Comparison of ENCODE assay signal across 8 cellular contexts in the genomic region with DNA sequence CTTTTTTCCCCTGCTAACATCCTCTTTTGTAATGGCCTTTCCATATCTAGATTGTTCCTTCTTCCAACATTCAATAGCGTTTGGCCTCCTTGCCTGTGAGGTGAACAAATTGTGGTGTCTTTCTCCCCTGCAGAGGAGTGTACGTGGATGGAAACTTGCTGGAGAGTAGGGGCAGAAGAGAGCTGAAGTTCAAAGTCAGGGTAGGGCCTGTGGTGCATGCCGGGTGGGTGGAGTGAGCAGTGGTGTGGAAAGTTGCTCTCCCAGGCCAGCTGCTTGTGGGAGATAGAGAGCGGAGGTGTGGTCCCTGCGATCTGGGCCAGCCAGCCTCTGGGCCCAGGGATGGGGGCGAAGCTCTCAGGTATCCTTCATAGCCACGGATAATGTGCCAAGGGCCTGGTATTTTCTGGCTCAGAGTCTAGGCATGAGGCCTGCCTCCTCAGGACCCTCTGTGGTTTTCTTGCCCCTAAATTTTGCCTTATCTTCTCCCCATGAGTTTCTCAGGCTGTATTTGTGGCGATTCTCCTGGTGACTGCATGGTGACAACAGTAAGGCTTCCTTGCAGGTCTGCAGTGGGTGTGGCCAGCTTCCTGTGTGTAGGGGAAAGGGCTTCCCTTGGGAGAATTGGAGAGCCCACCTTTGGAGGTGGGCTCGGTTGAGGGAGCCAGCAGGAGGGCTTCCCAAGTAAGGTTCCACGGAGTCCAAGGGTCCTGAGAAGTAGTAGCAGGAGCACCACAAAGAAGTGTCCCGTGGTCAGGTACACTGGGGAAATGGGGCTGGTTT. TPM values are rescaled to one million over a fixed set of nuclear protein-coding genes. Genes with fewer than 3 reads are reported as not detected.
DNase-seq lines count a peak whose midpoint lies in the region; ATAC-seq, FAIRE-seq and TF ChIP-seq lines count a peak whose summit lies in the region.

No MANE protein-coding gene starts in this region.

- H3K4me3 ChIP-seq in AG04450 (ENCODE audit: low read depth, low read length) (no peak overlapping the region), endothelial cell of umbilical vein (replicated peaks in 1 of 3; ENCODE audit: insufficient read depth in 1 of 3, low read depth in 1 of 3, low read length in 3 of 3) (no peak overlapping the region)

- TF ChIP-seq POLR2A in Raji (IDR thresholded peaks at IDR 0.05; ENCODE audit: insufficient read depth, low read depth, low read length) (0 out of 2 replicates have a peak, but pooled peaks have one; percentile 12), endothelial cell of umbilical vein (IDR thresholded peaks at IDR 0.05; ENCODE audit: low read depth, low read length) (no peak), H54 (IDR thresholded peaks at IDR 0.05; ENCODE audit: low read depth, low read length) (no peak)

- peaks cover 42% of the 10 kb centered on the region for H3K4me1 ChIP-seq in endothelial cell of umbilical vein (ENCODE audit: control insufficient read depth, extremely low read depth, insufficient read depth, low read length)

- no peak overlapping the region for H2AFZ ChIP-seq in endothelial cell of umbilical vein (ENCODE audit: low read depth, low read length)

- POLR2A ChIA-PET in AG04450 (lab: Yijun Ruan, JAX), result interaction anchor here (0.8 kb wide), 1 partner anchor 31 kb away, joined by 3 read pairs; no protein-coding TSS in a partner anchor
- POLR2A ChIA-PET in endothelial cell of umbilical vein (lab: Charles Lee), result interaction anchor here (1.8 kb wide), 1 partner anchor 189 kb away, joined by 4 read pairs; no protein-coding TSS in a partner anchor

- ATAC-seq in GM21526 (IDR thresholded peaks at IDR 0.05; ENCODE audit: low FRiP score, unreplicated experiment), result peak; percentile 48
- ATAC-seq in activated CD4-positive, CD25-positive, alpha-beta regulatory T cell treated with anti-CD3 and anti-CD28 coated beads, Interleukin-2, amount 50 U/mL, for 24 hours, result no peak

- intact Hi-C loops in endothelial cell of umbilical vein (cut with micrococcal nuclease), result loop anchor here (2.0 kb wide), 1 partner anchor 111 kb away; no protein-coding TSS in a partner anchor

- FAIRE-seq in endothelial cell of umbilical vein (lab: Jason Lieb, UNC) (no peak), H54 (lab: Jason Lieb, UNC) (no peak)

- H3K27me3 ChIP-seq in AG04450 (ENCODE audit: control insufficient read depth, insufficient read depth, low read length) (no peaks in the 10 kb centered on the region), endothelial cell of umbilical vein (ENCODE audit: control insufficient read depth in 2 of 2, insufficient read depth in 2 of 2, low read length in 2 of 2) (no peaks in the 10 kb centered on the region)

- no peak overlapping the region for H3K9ac ChIP-seq in endothelial cell of umbilical vein (replicated peaks; ENCODE audit: extremely low read depth, insufficient read depth, low read length)

- dilution Hi-C loops in endothelial cell of umbilical vein (cut with MboI; ENCODE audit: extremely low pct_ligation_motif_present, low sequenced_read_pairs), result no loop called here

- H3K36me3 ChIP-seq in endothelial cell of umbilical vein (ENCODE audit: control insufficient read depth in 2 of 2, extremely low read depth in 1 of 2, insufficient read depth in 2 of 2, low read length in 2 of 2), result peaks cover 16 to 22% of the 10 kb centered on the region in 2 experiments

- TF ChIP-seq CTCF in AG04450 (IDR thresholded peaks at IDR 0.05; ENCODE audit: low read depth, low read length) (no peak), endothelial cell of umbilical vein (IDR thresholded peaks at IDR 0.05; ENCODE audit: extremely low read depth in 1 of 2, insufficient read depth in 1 of 2, low read depth in 1 of 2, low read length in 2 of 2) (no peak)

- no peaks in the 10 kb centered on the region for H3K9me1 ChIP-seq in endothelial cell of umbilical vein (replicated peaks; ENCODE audit: control insufficient read depth, extremely low read depth, insufficient read depth, low read length)

- BruUV-seq in endothelial cell of umbilical vein (replicated peaks; lab: Mats Ljungman, UMichigan), result TSS peak; percentile 0

- H4K20me1 ChIP-seq in endothelial cell of umbilical vein (replicated peaks; ENCODE audit: control insufficient read depth, extremely low read depth, insufficient read depth, low read length), result peaks cover 2% of the 10 kb centered on the region

- CTCF ChIA-PET in AG04450 (lab: Charles Lee), result interaction anchor here (1.5 kb wide), 1 partner anchor 189 kb away, joined by 6 read pairs; no protein-coding TSS in a partner anchor
- CTCF ChIA-PET in endothelial cell of umbilical vein (lab: Charles Lee), result interaction anchor here (2.7 kb wide), 1 partner anchor 188 kb away, joined by 16 read pairs; no protein-coding TSS in a partner anchor

- H3K9me3 ChIP-seq in AG04450 (ENCODE audit: control insufficient read depth, insufficient read depth, low read length), result no peaks in the 10 kb centered on the region
- no peaks in the 10 kb centered on the region for H3K9me3 ChIP-seq in endothelial cell of umbilical vein (replicated peaks; ENCODE audit: control insufficient read depth, insufficient read depth, low read length)

- DNase-seq in AG04450 (ENCODE audit: low read depth, low spot score) (no peak), endothelial cell of umbilical vein (ENCODE audit: low read depth, low spot score) (no peak), substantia nigra (lab: John Stamatoyannopoulos, UW) (no peak), H54 (ENCODE audit: insufficient read length, low spot score) (no peak), retina (no peak)

- H3K4me2 ChIP-seq in endothelial cell of umbilical vein (ENCODE audit: insufficient read depth, low read length), result no peak overlapping the region

- H3K79me2 ChIP-seq in endothelial cell of umbilical vein (ENCODE audit: control insufficient read depth, insufficient read depth, low read length), result peaks cover 10% of the 10 kb centered on the region

- H3K27ac ChIP-seq in AG04450 (ENCODE audit: low read depth, low read length) (peak overlapping the region; percentile 33), endothelial cell of umbilical vein (ENCODE audit: insufficient read depth, low read depth, low read length) (peak overlapping the region; percentile 86), substantia nigra (ENCODE audit: low read depth, low read length, poor library complexity, severe bottlenecking) (peak overlapping the region; percentile 69)

TF ChIP-seq in endothelial cell of umbilical vein, 7 proteins besides CTCF, POLR2A, EP300 and RAD21:
- TF ChIP-seq, protein P1, sequence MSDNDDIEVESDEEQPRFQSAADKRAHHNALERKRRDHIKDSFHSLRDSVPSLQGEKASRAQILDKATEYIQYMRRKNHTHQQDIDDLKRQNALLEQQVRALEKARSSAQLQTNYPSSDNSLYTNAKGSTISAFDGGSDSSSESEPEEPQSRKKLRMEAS (IDR thresholded peaks at IDR 0.05; ENCODE audit: insufficient read depth, insufficient read length), result no peak
- no peak for TF ChIP-seq GATA2 (IDR thresholded peaks at IDR 0.05; ENCODE audit: insufficient read depth, insufficient read length, low read depth, low read length)
- TF ChIP-seq FOS (IDR thresholded peaks at IDR 0.05; ENCODE audit: borderline replicate concordance, insufficient read depth, low read length), result no peak
- no peak for TF ChIP-seq MYC (IDR thresholded peaks at IDR 0.05; ENCODE audit: low read depth, low read length)
- TF ChIP-seq POLR2AphosphoS5 (IDR thresholded peaks at IDR 0.05; ENCODE audit: insufficient read depth, low read depth, low read length), result no peak
- no peak for TF ChIP-seq JUN (IDR thresholded peaks at IDR 0.05; ENCODE audit: borderline replicate concordance, insufficient read depth, insufficient read length, low read depth)
- TF ChIP-seq EZH2 (IDR thresholded peaks at IDR 0.05; ENCODE audit: borderline replicate concordance, low read depth, low read length, severe bottlenecking), result no peak

RNA-seq across cellular contexts. Expression of a gene that starts 6.7 kb away (rescaled TPM):
- polyA plus RNA-seq in AG04450 (2011; rRNA removed) (141 TPM in 2 replicates), endothelial cell of umbilical vein (95.0 and 112 TPM in 2 replicates)
- polyA minus RNA-seq in AG04450 (2011; rRNA and poly(A)+ RNA removed), result 32.8 and 38.8 TPM in 2 replicates
- total RNA-seq in endothelial cell of umbilical vein, result 138 and 148 TPM in 2 replicates
- 82.8 and 96.8 TPM in 2 replicates for polyA plus RNA-seq in endothelial cell of umbilical vein (2011; cell fraction: cytosol; rRNA removed)
- 74.3 and 90.8 TPM in 2 replicates for polyA plus RNA-seq in endothelial cell of umbilical vein (2011; cell fraction: nucleus; rRNA removed)
- 46.5 and 55.3 TPM in 2 replicates for polyA plus RNA-seq in endothelial cell of umbilical vein (2012)
- polyA minus RNA-seq in endothelial cell of umbilical vein, result 28.0 and 34.8 TPM in 2 replicates
- polyA minus RNA-seq in endothelial cell of umbilical vein (2011; cell fraction: cytosol; rRNA and poly(A)+ RNA removed), result not detected
- polyA minus RNA-seq in endothelial cell of umbilical vein (2011; cell fraction: nucleus; rRNA and poly(A)+ RNA removed), result 24.9 and 26.2 TPM in 2 replicates

Comparison
In these comparisons a context has a peak if more than half of its experiments do, and no peak if none do; other contexts are left out.
1. H3K27ac ChIP-seq: peak in every context shown above with its lines; median percentile 86 in endothelial cell of umbilical vein; 69 in substantia nigra; 33 in AG04450.